16 cellular contexts compared by ENCODE assay signal in genomic region chr2:208638059-208638458, GRCh38.
DNase-seq lines count a peak whose midpoint lies in the region; ATAC-seq lines count a peak whose summit lies in the region.
"Had no signal": no experiment of that assay in that cellular context is flagged by ENCODE, and none has a peak within 500 bp of the region (broad histone marks: within the 10 kb centered on the region; RNA-seq: fewer than 3 reads in every experiment).

No MANE protein-coding gene starts in this region.

- no peaks in the 10 kb centered on the region for H3K36me3 ChIP-seq in mesendoderm (ENCODE audit: control insufficient read depth, insufficient read depth, low read length)
- H3K36me3 ChIP-seq: gastroesophageal sphincter, sigmoid colon had no signal

- no peak overlapping the region for H3K4me3 Mint-ChIP-seq in stimulated activated naive B cell treated with anti-CD40 and anti-IgM and Interleukin-4, amounts not matched to agents 10 μg/mL and 1 μg/mL and 100 μg/mL, for 72 hours
- H3K4me3 Mint-ChIP-seq: activated T-cell treated with anti-CD3 and anti-CD28 coated beads, Interleukin-2, amount 50 U/mL, for 72 hours; naive thymus-derived CD8-positive, alpha-beta T cell had no signal

- H2BK5ac ChIP-seq in mesendoderm (ENCODE audit: low read length): no peak overlapping the region

- no peaks in the 10 kb centered on the region for H3K4me1 Mint-ChIP-seq in stimulated activated naive B cell treated with anti-CD40 and anti-IgM and Interleukin-4, amounts not matched to agents 10 μg/mL and 1 μg/mL and 100 μg/mL, for 72 hours
- H3K4me1 Mint-ChIP-seq: naive thymus-derived CD8-positive, alpha-beta T cell had no signal

- H3K4ac ChIP-seq in mesendoderm (ENCODE audit: low read depth, low read length): no peak overlapping the region

- no peak overlapping the region for H3K27ac ChIP-seq in mesendoderm (ENCODE audit: low read depth, low read length)
- H3K27ac ChIP-seq: gastroesophageal sphincter, sigmoid colon had no signal

- no peak overlapping the region for H2AK5ac ChIP-seq in mesendoderm (ENCODE audit: low read length)

- H3K4me1 ChIP-seq in mesendoderm (ENCODE audit: control insufficient read depth, low read depth, low read length): no peaks in the 10 kb centered on the region
- H3K4me1 ChIP-seq: gastroesophageal sphincter, sigmoid colon had no signal

- no peaks in the 10 kb centered on the region for H3K9me3 Mint-ChIP-seq in stimulated activated naive B cell treated with anti-CD40 and anti-IgM and Interleukin-4, amounts not matched to agents 10 μg/mL and 1 μg/mL and 100 μg/mL, for 72 hours

- H3K27me3 Mint-ChIP-seq in stimulated activated naive B cell treated with anti-CD40 and anti-IgM and Interleukin-4, amounts not matched to agents 10 μg/mL and 1 μg/mL and 100 μg/mL, for 72 hours: no peaks in the 10 kb centered on the region
- H3K27me3 Mint-ChIP-seq: naive thymus-derived CD8-positive, alpha-beta T cell had no signal

- no peaks in the 10 kb centered on the region for H3K36me3 Mint-ChIP-seq in stimulated activated naive B cell treated with anti-CD40 and anti-IgM and Interleukin-4, amounts not matched to agents 10 μg/mL and 1 μg/mL and 100 μg/mL, for 72 hours
- H3K36me3 Mint-ChIP-seq: naive thymus-derived CD8-positive, alpha-beta T cell had no signal

- peak; percentile 5 for DNase-seq in HuH-7 (ENCODE audit: low spot score)
- peak; percentile 56 for DNase-seq in mesendoderm
- no peak for DNase-seq in stimulated activated naive B cell treated with anti-CD40 and anti-IgM and Interleukin-4, amounts not matched to agents 10 μg/mL and 1 μg/mL and 100 μg/mL, for 72 hours
- DNase-seq in globus pallidus (ENCODE audit: low spot score): no peak
- no peak for DNase-seq in COLO829 (ENCODE audit: low spot score)
- DNase-seq in NCI-H146 treated with DMSO at 0.1 percent for 48 hours (lab: John Stamatoyannopoulos, UW; ENCODE audit: unreplicated experiment): no peak
- DNase-seq: activated CD4-positive, CD25-positive, alpha-beta regulatory T cell treated with anti-CD3 and anti-CD28 coated beads, Interleukin-2, amount 50 U/mL, for 72 hours; activated T-cell treated with anti-CD3 and anti-CD28 coated beads, Interleukin-2, amount 50 U/mL, for 72 hours; amniotic stem cell; C1 segment of cervical spinal cord; GDM1; naive thymus-derived CD8-positive, alpha-beta T cell; sigmoid colon had no signal

- H2BK120ac ChIP-seq in mesendoderm (ENCODE audit: low read depth, low read length): no peak overlapping the region

- no peak overlapping the region for H3K27ac Mint-ChIP-seq in stimulated activated naive B cell treated with anti-CD40 and anti-IgM and Interleukin-4, amounts not matched to agents 10 μg/mL and 1 μg/mL and 100 μg/mL, for 72 hours
- H3K27ac Mint-ChIP-seq: activated T-cell treated with anti-CD3 and anti-CD28 coated beads, Interleukin-2, amount 50 U/mL, for 72 hours; naive thymus-derived CD8-positive, alpha-beta T cell had no signal

- H3K4me2 ChIP-seq in mesendoderm (ENCODE audit: low read length): no peak overlapping the region

- ATAC-seq in GM18909 (IDR thresholded peaks at IDR 0.05; ENCODE audit: poor library complexity, unreplicated experiment) (peak; percentile 65), HG02678 (IDR thresholded peaks at IDR 0.05; ENCODE audit: unreplicated experiment) (peak; percentile 58)
- no peak for ATAC-seq in stimulated activated naive B cell treated with anti-CD40 and anti-IgM and Interleukin-4, amounts not matched to agents 10 μg/mL and 1 μg/mL and 100 μg/mL, for 72 hours (replicated peaks)
- ATAC-seq: activated T-cell treated with anti-CD3 and anti-CD28 coated beads, Interleukin-2, amount 50 U/mL, for 72 hours; gastroesophageal sphincter; naive thymus-derived CD8-positive, alpha-beta T cell had no signal

- H3K79me1 ChIP-seq in mesendoderm (ENCODE audit: low read length): no peaks in the 10 kb centered on the region

- H3K27me3 ChIP-seq in mesendoderm (ENCODE audit: insufficient read depth, low read length, poor library complexity): no peaks in the 10 kb centered on the region
- H3K27me3 ChIP-seq: gastroesophageal sphincter, sigmoid colon had no signal

- H4K8ac ChIP-seq in mesendoderm (ENCODE audit: low read depth, low read length): no peak overlapping the region

- no peak overlapping the region for H3K56ac ChIP-seq in mesendoderm (ENCODE audit: low read length)

- H3K23ac ChIP-seq in mesendoderm (ENCODE audit: low read length): no peak overlapping the region

- no peak overlapping the region for H2BK15ac ChIP-seq in mesendoderm (replicated peaks; ENCODE audit: low read depth)

- no peaks in the 10 kb centered on the region for H3K79me2 ChIP-seq in mesendoderm (ENCODE audit: control insufficient read depth, insufficient read depth, low read length)

- H3K9ac ChIP-seq in mesendoderm (ENCODE audit: low read length): no peak overlapping the region

- no peak overlapping the region for H3K18ac ChIP-seq in mesendoderm (ENCODE audit: low read length)

- no peak overlapping the region for H3K4me3 ChIP-seq in mesendoderm (ENCODE audit: low read length)
- H3K4me3 ChIP-seq: gastroesophageal sphincter, sigmoid colon had no signal

- no peak overlapping the region for H4K5ac ChIP-seq in mesendoderm (ENCODE audit: low read length)

Comparison
In these comparisons a context has a peak if more than half of its experiments do, and no peak if none do; other contexts are left out.
1. ATAC-seq: peak in GM18909 (single experiment) and HG02678 (single experiment); none in stimulated activated naive B cell treated with anti-CD40 and anti-IgM and Interleukin-4, amounts not matched to agents 10 μg/mL and 1 μg/mL and 100 μg/mL, for 72 hours (0 of 2).
2. DNase-seq: peak in HuH-7 (single experiment) and mesendoderm (single experiment); none in stimulated activated naive B cell treated with anti-CD40 and anti-IgM and Interleukin-4, amounts not matched to agents 10 μg/mL and 1 μg/mL and 100 μg/mL, for 72 hours (single experiment), globus pallidus (single experiment), COLO829 (single experiment) and NCI-H146 treated with DMSO at 0.1 percent for 48 hours (single experiment).